Comparison of ENCODE assay signal across 9 cellular contexts in the genomic region with DNA sequence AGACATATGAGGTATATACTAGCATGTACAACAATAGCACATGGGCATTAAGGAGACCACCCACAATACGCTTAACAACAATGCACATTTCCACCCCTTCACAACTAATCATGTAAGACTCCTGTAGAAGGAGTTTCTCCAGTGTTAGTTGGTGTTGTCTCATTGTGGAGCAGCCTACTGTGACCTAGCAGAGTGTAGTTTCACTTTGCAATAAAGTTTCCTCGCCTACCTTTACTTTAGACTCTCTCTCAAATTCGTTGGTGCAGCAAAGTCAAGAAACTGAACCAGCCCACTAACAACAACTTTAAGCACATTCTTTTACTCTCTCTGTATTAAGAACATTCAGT.
DNase-seq lines count a peak whose midpoint lies in the region; ATAC-seq, FAIRE-seq and TF ChIP-seq lines count a peak whose summit lies in the region.
"Had no signal": no experiment of that assay in that cellular context is flagged by ENCODE, and none has a peak within 500 bp of the region (broad histone marks: within the 10 kb centered on the region; RNA-seq: fewer than 3 reads in every experiment).

No MANE protein-coding gene starts in this region.

- H3K27me3 ChIP-seq in CD4-positive, CD25-positive, alpha-beta regulatory T cell (ENCODE audit: control insufficient read depth, insufficient read depth, low read length) = no peaks in the 10 kb centered on the region
- H3K27me3 ChIP-seq in left ventricle myocardium inferior (ENCODE audit: low read depth) (no peaks in the 10 kb centered on the region), Caco-2 (replicated peaks; ENCODE audit: control insufficient read depth, insufficient read depth, low read length) (no peaks in the 10 kb centered on the region)

- CTCF ChIA-PET in OCI-LY7 (lab: Charles Lee; ENCODE audit: unreplicated experiment) (interaction anchor here (1.5 kb wide), 1 partner anchor 82 kb away, joined by 3 read pairs; no protein-coding TSS in a partner anchor), Caco-2 (lab: Charles Lee) (no interaction called here)

- POLR2A ChIA-PET in OCI-LY7 (lab: Charles Lee) = interaction anchor here (1.0 to 1.5 kb wide), 3 partner anchors 11 to 53 kb away, joined by 3 to 4 read pairs (median 3); no protein-coding TSS in a partner anchor
- POLR2A ChIA-PET in Caco-2 (lab: Charles Lee) = no interaction called here

- peak overlapping the region; percentile 53; the same call in 1 of the 2 replicates for H2AFZ ChIP-seq in OCI-LY7 (ENCODE audit: low read length)

- H3K4me1 ChIP-seq in CD4-positive, CD25-positive, alpha-beta regulatory T cell (ENCODE audit: control insufficient read depth, insufficient read depth, low read length, poor library complexity, severe bottlenecking) = peaks cover 40% of the 10 kb centered on the region
- peaks cover 42% of the 10 kb centered on the region for H3K4me1 ChIP-seq in OCI-LY7 (ENCODE audit: insufficient read depth, low read length, poor library complexity, severe bottlenecking)
- H3K4me1 ChIP-seq in left ventricle myocardium inferior = no peaks in the 10 kb centered on the region
- H3K4me1 ChIP-seq in Caco-2 = no peaks in the 10 kb centered on the region

- peaks cover 16 to 50% (median 34%) of the 10 kb centered on the region in 4 donors for H3K4me1 Mint-ChIP-seq in CD4-positive, CD25-positive, alpha-beta regulatory T cell
- H3K4me1 Mint-ChIP-seq in Caco-2 (ENCODE audit: low read depth, unreplicated experiment) = no peaks in the 10 kb centered on the region

- peak; percentile 52 to 54 for ATAC-seq in CD4-positive, CD25-positive, alpha-beta regulatory T cell (ENCODE audit: low read depth in 2 of 2)
- peak; percentile 43 for ATAC-seq in GM18870 (IDR thresholded peaks at IDR 0.05; ENCODE audit: unreplicated experiment)
- peak; percentile 50 for ATAC-seq in HG02870 (IDR thresholded peaks at IDR 0.05; ENCODE audit: unreplicated experiment)

- H3K4me3 Mint-ChIP-seq in CD4-positive, CD25-positive, alpha-beta regulatory T cell = peak overlapping the region; percentile 58 to 87 (median 85)
- H3K4me3 Mint-ChIP-seq in Caco-2 (ENCODE audit: unreplicated experiment) = no peak overlapping the region

- no peaks in the 10 kb centered on the region for H3K27me3 Mint-ChIP-seq in CD4-positive, CD25-positive, alpha-beta regulatory T cell
- H3K27me3 Mint-ChIP-seq in Caco-2 (ENCODE audit: insufficient read depth, unreplicated experiment) = peaks cover 4% of the 10 kb centered on the region

- no peak for TF ChIP-seq CTCF in OCI-LY7 (conservative IDR thresholded peaks at IDR 0.05; ENCODE audit: low read length)
- TF ChIP-seq CTCF in left ventricle myocardium inferior (IDR thresholded peaks at IDR 0.05; ENCODE audit: borderline replicate concordance) = no peak
- no peak for TF ChIP-seq CTCF in Caco-2 (IDR thresholded peaks at IDR 0.05; ENCODE audit: insufficient read depth in 1 of 2, low read depth in 1 of 2, low read length in 1 of 2, severe bottlenecking in 1 of 2, unreplicated experiment in 1 of 2)

- FAIRE-seq in RCC 7860 (lab: Jason Lieb, UNC) = no peak
- FAIRE-seq: G401.6 had no signal

- H3K4me2 ChIP-seq in OCI-LY7 (ENCODE audit: low read length) = peak overlapping the region; percentile 65

- intact Hi-C loops in OCI-LY7 (cut with micrococcal nuclease; ENCODE audit: unreplicated experiment) (no loop called here), left ventricle myocardium inferior (cut with micrococcal nuclease) (no loop called here), Caco-2 (cut with micrococcal nuclease; ENCODE audit: unreplicated experiment) (no loop called here)

- no peaks in the 10 kb centered on the region for H3K36me3 Mint-ChIP-seq in CD4-positive, CD25-positive, alpha-beta regulatory T cell
- H3K36me3 Mint-ChIP-seq in Caco-2 (ENCODE audit: insufficient read depth, unreplicated experiment) = no peaks in the 10 kb centered on the region

- DNase-seq in CD4-positive, CD25-positive, alpha-beta regulatory T cell = no peak
- no peak for DNase-seq in OCI-LY7 (ENCODE audit: low spot score)
- no peak for DNase-seq in NCI-H2107 (lab: John Stamatoyannopoulos, UW)
- no peak for DNase-seq in RCC 7860 (ENCODE audit: low spot score)
- no peak for DNase-seq in left ventricle myocardium inferior
- no peak for DNase-seq in Caco-2

- peak overlapping the region; percentile 84 to 94 (median 91) for H3K27ac Mint-ChIP-seq in CD4-positive, CD25-positive, alpha-beta regulatory T cell
- no peak overlapping the region for H3K27ac Mint-ChIP-seq in Caco-2 (ENCODE audit: unreplicated experiment)

- H3K9me3 Mint-ChIP-seq in CD4-positive, CD25-positive, alpha-beta regulatory T cell = peaks cover 0 to 2% (median 0%) of the 10 kb centered on the region in 7 donors
- no peaks in the 10 kb centered on the region for H3K9me3 Mint-ChIP-seq in Caco-2 (ENCODE audit: unreplicated experiment)

- no peaks in the 10 kb centered on the region for H4K20me1 ChIP-seq in OCI-LY7 (ENCODE audit: insufficient read depth, low read length)

- H3K9me2 ChIP-seq in OCI-LY7 (ENCODE audit: insufficient read depth, low read length) = no peaks in the 10 kb centered on the region

- H3K36me3 ChIP-seq in CD4-positive, CD25-positive, alpha-beta regulatory T cell (ENCODE audit: control insufficient read depth, insufficient read depth, low read length) = no peaks in the 10 kb centered on the region
- H3K36me3 ChIP-seq in OCI-LY7 (ENCODE audit: insufficient read depth, low read length) (no peaks in the 10 kb centered on the region), left ventricle myocardium inferior (no peaks in the 10 kb centered on the region), Caco-2 (ENCODE audit: control insufficient read depth, insufficient read depth, low read length) (no peaks in the 10 kb centered on the region)

- H3K27ac ChIP-seq in CD4-positive, CD25-positive, alpha-beta regulatory T cell (ENCODE audit: insufficient read depth, low read length, poor library complexity, severe bottlenecking) = peak overlapping the region; percentile 82
- H3K27ac ChIP-seq in OCI-LY7 (ENCODE audit: low read depth, low read length, poor library complexity, severe bottlenecking) (peak overlapping the region; percentile 86), left ventricle myocardium inferior (replicated peaks) (no peak overlapping the region)

- no peaks in the 10 kb centered on the region for H3K9me3 ChIP-seq in CD4-positive, CD25-positive, alpha-beta regulatory T cell (ENCODE audit: control insufficient read depth in 2 of 2, low read length in 2 of 2)
- H3K9me3 ChIP-seq in OCI-LY7 (ENCODE audit: low read length) = peaks cover 12% of the 10 kb centered on the region; the same call in 1 of the 2 replicates
- H3K9me3 ChIP-seq in left ventricle myocardium inferior (replicated peaks) = no peaks in the 10 kb centered on the region
- no peaks in the 10 kb centered on the region for H3K9me3 ChIP-seq in Caco-2

- H3K4me3 ChIP-seq in CD4-positive, CD25-positive, alpha-beta regulatory T cell (ENCODE audit: low read depth, low read length) = peak overlapping the region; percentile 76
- H3K4me3 ChIP-seq in OCI-LY7 (ENCODE audit: low read depth, low read length, poor library complexity, severe bottlenecking) = peak overlapping the region; percentile 58
- no peak overlapping the region for H3K4me3 ChIP-seq in left ventricle myocardium inferior
- no peak overlapping the region for H3K4me3 ChIP-seq in Caco-2 (ENCODE audit: low read depth, low read length)

- H3K79me2 ChIP-seq in OCI-LY7 (ENCODE audit: insufficient read depth, low read depth, low read length) = no peaks in the 10 kb centered on the region

- no TSS peak for BruUV-seq in OCI-LY7 (replicated peaks; lab: Mats Ljungman, UMichigan)
- no TSS peak for BruUV-seq in Caco-2 (replicated peaks; lab: Mats Ljungman, UMichigan)

Comparison
In these comparisons a context has a peak if more than half of its experiments do, and no peak if none do; other contexts are left out.
1. H3K4me3 ChIP-seq: peak in CD4-positive, CD25-positive, alpha-beta regulatory T cell (single experiment) and OCI-LY7 (single experiment); none in left ventricle myocardium inferior (single experiment) and Caco-2 (single experiment).
2. Peak in every context shown above with its lines, with median percentiles within 50 percentile points of each other: ATAC-seq.